Comparison of ENCODE assay signal across 20 cellular contexts in genomic region chr7:108010377-108010776, GRCh38. TPM values are rescaled to one million over a fixed set of nuclear protein-coding genes. Genes with fewer than 3 reads are reported as not detected.
A peak's percentile ranks its signal among the peaks of the same experiment; 100 is the strongest.
DNase-seq lines count a peak whose midpoint lies in the region; ATAC-seq and TF ChIP-seq lines count a peak whose summit lies in the region.
"Had no signal": no experiment of that assay in that cellular context is flagged by ENCODE, and none has a peak within 500 bp of the region (broad histone marks: within the 10 kb centered on the region; RNA-seq: fewer than 3 reads in every experiment).

No MANE protein-coding gene starts in this region.

- H3K4me3 ChIP-seq in OCI-LY3 (ENCODE audit: low read length) (no peak overlapping the region), esophagus squamous epithelium (no peak overlapping the region)
- H3K4me3 ChIP-seq: dorsolateral prefrontal cortex, GM23248, heart right ventricle, suprapubic skin had no signal

- no peak for ATAC-seq in HG02642 (IDR thresholded peaks at IDR 0.05; ENCODE audit: poor library complexity, unreplicated experiment)
- ATAC-seq: activated naive CD4-positive, alpha-beta T cell treated with anti-CD3 and anti-CD28 coated beads, Interleukin-2, amount 50 U/mL, for 72 hours had no signal

- H3K27ac Mint-ChIP-seq in nephron progenitor cell, result no peak overlapping the region
- H3K27ac Mint-ChIP-seq: activated naive CD4-positive, alpha-beta T cell treated with anti-CD3 and anti-CD28 coated beads, Interleukin-2, amount 50 U/mL, for 72 hours; B cell had no signal

- H3K9me3 ChIP-seq in OCI-LY3 (ENCODE audit: insufficient read depth, low read length) (no peaks in the 10 kb centered on the region), esophagus squamous epithelium (no peaks in the 10 kb centered on the region)
- H3K9me3 ChIP-seq: heart right ventricle, suprapubic skin had no signal

- H3K36me3 ChIP-seq in OCI-LY3 (replicated peaks; ENCODE audit: low read depth, low read length) (no peaks in the 10 kb centered on the region), esophagus squamous epithelium (no peaks in the 10 kb centered on the region)
- H3K36me3 ChIP-seq: heart right ventricle, suprapubic skin had no signal

- intact Hi-C loops in esophagus squamous epithelium (cut with DNase I), result no loop called here

- peak; percentile 84 for DNase-seq in DMS53 (lab: John Stamatoyannopoulos, UW)
- no peak for DNase-seq in esophagus squamous epithelium (lab: John Stamatoyannopoulos, UW)
- peak; percentile 84 for DNase-seq in renal cortical epithelial cell (ENCODE audit: low read depth)
- DNase-seq in NOMO-1 treated with dmso at 0.1 percent for 144 hours (lab: John Stamatoyannopoulos, UW; ENCODE audit: unreplicated experiment), result no peak
- no peak for DNase-seq in nephron progenitor cell
- DNase-seq in SIG-M5 treated with dmso at 0.1 percent for 504 hours (lab: John Stamatoyannopoulos, UW; ENCODE audit: unreplicated experiment), result no peak
- DNase-seq: activated CD4-positive, alpha-beta T cell treated with anti-CD3 and anti-CD28 coated beads, Interleukin-2, amount 50 U/mL, for 1 hour; dorsolateral prefrontal cortex; GM23248; islet precursor cell; KG1; NCI-H2029 treated with DMSO at 0.1 percent for 48 hours; stimulated activated CD4-positive, alpha-beta T cell treated with anti-CD3 and anti-CD28 coated beads, Interleukin-4, amount 100 ng/mL, for 1 hour had no signal

- TF ChIP-seq CTCF in OCI-LY3 (IDR thresholded peaks at IDR 0.05; ENCODE audit: low read depth, low read length) (no peak), esophagus squamous epithelium (IDR thresholded peaks at IDR 0.05) (no peak), nephron progenitor cell (IDR thresholded peaks at IDR 0.05) (no peak)

- no peaks in the 10 kb centered on the region for H3K36me3 Mint-ChIP-seq in nephron progenitor cell (ENCODE audit: low read depth)
- H3K36me3 Mint-ChIP-seq: activated naive CD4-positive, alpha-beta T cell treated with anti-CD3 and anti-CD28 coated beads, Interleukin-2, amount 50 U/mL, for 72 hours had no signal

- no peaks in the 10 kb centered on the region for H4K20me1 ChIP-seq in OCI-LY3 (ENCODE audit: insufficient read depth, low read length)

- peak overlapping the region; percentile 44 for H3K4me2 ChIP-seq in OCI-LY3 (ENCODE audit: low read length)

- H3K79me2 ChIP-seq in OCI-LY3 (ENCODE audit: low read length), result no peaks in the 10 kb centered on the region

- peaks cover 14% of the 10 kb centered on the region for H3K4me1 ChIP-seq in OCI-LY3 (ENCODE audit: low read length)
- peaks cover 0 to 24% (median 0%) of the 10 kb centered on the region in 3 donors for H3K4me1 ChIP-seq in esophagus squamous epithelium

- no peaks in the 10 kb centered on the region for H3K4me1 Mint-ChIP-seq in nephron progenitor cell
- H3K4me1 Mint-ChIP-seq: B cell had no signal

- WGBS in esophagus squamous epithelium, 2 donors, result 60 to 62% methylated on average over 1 of the region's 1 CpG

- H3K4me3 Mint-ChIP-seq in nephron progenitor cell, result no peak overlapping the region
- H3K4me3 Mint-ChIP-seq: B cell had no signal

- H3K27me3 Mint-ChIP-seq in nephron progenitor cell (ENCODE audit: low read depth, poor library complexity), result peaks cover 33% of the 10 kb centered on the region

- H3K9ac ChIP-seq in OCI-LY3 (ENCODE audit: low read length), result no peak overlapping the region
- H3K9ac ChIP-seq: GM23248 had no signal

- no peaks in the 10 kb centered on the region for H3K9me3 Mint-ChIP-seq in nephron progenitor cell
- H3K9me3 Mint-ChIP-seq: activated naive CD4-positive, alpha-beta T cell treated with anti-CD3 and anti-CD28 coated beads, Interleukin-2, amount 50 U/mL, for 72 hours had no signal

- H3K27ac ChIP-seq in OCI-LY3 (ENCODE audit: low read length) (no peak overlapping the region), esophagus squamous epithelium (peak overlapping the region in 3 of 4 donors; percentile 2 to 47 (median 30))
- H3K27ac ChIP-seq: dorsolateral prefrontal cortex, GM23248, HL-60, suprapubic skin had no signal

- H2AFZ ChIP-seq in OCI-LY3 (ENCODE audit: low read depth, low read length), result 0 out of 2 replicates have a peak overlapping the region, but pooled peaks have one; percentile 14
- H2AFZ ChIP-seq: GM23248 had no signal

- H3K27me3 ChIP-seq in OCI-LY3 (ENCODE audit: low read depth, low read length) (no peaks in the 10 kb centered on the region), esophagus squamous epithelium (no peaks in the 10 kb centered on the region)

- TF ChIP-seq POLR2A in esophagus squamous epithelium (IDR thresholded peaks at IDR 0.05), result no peak

RNA-seq across cellular contexts. Expression of gene LAMB1, which starts 7.4 kb away (rescaled TPM):
- total RNA-seq in esophagus squamous epithelium, result 100 to 1,000 TPM in 1 of 4 donors, 10 to 100 TPM in 3; 22.5 to 101 (median 32.5) TPM
- total RNA-seq in renal cortical epithelial cell, result 188 and 329 TPM in 2 replicates
- total RNA-seq: B cell had no signal

Comparison
In these comparisons a context has a peak if more than half of its experiments do, and no peak if none do; other contexts are left out.
1. DNase-seq: peak in DMS53 (single experiment) and renal cortical epithelial cell (single experiment); none in esophagus squamous epithelium (single experiment), NOMO-1 treated with dmso at 0.1 percent for 144 hours (single experiment), nephron progenitor cell (single experiment) and SIG-M5 treated with dmso at 0.1 percent for 504 hours (single experiment).